In genomic region chr1:59947047-59947938, GRCh38 we compare ENCODE assay signal across 8 cellular contexts. TPM values are rescaled to one million over a fixed set of nuclear protein-coding genes. Genes with fewer than 3 reads are reported as not detected.
DNase-seq lines count a peak whose midpoint lies in the region; ATAC-seq and TF ChIP-seq lines count a peak whose summit lies in the region.

No MANE protein-coding gene starts in this region.

- H3K27me3 ChIP-seq in BE2C (no peaks in the 10 kb centered on the region), liver (ENCODE audit: control insufficient read depth in 4 of 4, insufficient read depth in 4 of 4, low read length in 3 of 4) (no peaks in the 10 kb centered on the region)

- H3K4me3 ChIP-seq in BE2C (ENCODE audit: low read depth, low read length), result no peak overlapping the region
- H3K4me3 ChIP-seq in liver (ENCODE audit: low read depth in 1 of 3, low read length in 3 of 3), result no peak overlapping the region

- no peaks in the 10 kb centered on the region for H3K4me1 ChIP-seq in BE2C
- peaks cover 0 to 5% (median 5%) of the 10 kb centered on the region in 4 donors for H3K4me1 ChIP-seq in liver (ENCODE audit: control insufficient read depth in 4 of 4, insufficient read depth in 4 of 4, low read length in 3 of 4)

- H3K27ac ChIP-seq in VCaP (peak overlapping the region; percentile 65; the same call in 1 of the 2 replicates), liver (ENCODE audit: low read depth in 1 of 2, low read length in 2 of 2) (no peak overlapping the region)

- TF ChIP-seq RAD21 in liver (IDR thresholded peaks at IDR 0.05), result peak; percentile 99

- TF ChIP-seq CTCF in BE2C (IDR thresholded peaks at IDR 0.05; ENCODE audit: low read depth, low read length) (peak; percentile 83), VCaP (conservative IDR thresholded peaks at IDR 0.05) (peak; percentile 93), liver (IDR thresholded peaks at IDR 0.05; ENCODE audit: low read depth, low read length, missing input control) (peak; percentile 93)

- H3K36me3 ChIP-seq in BE2C, result no peaks in the 10 kb centered on the region
- H3K36me3 ChIP-seq in liver (ENCODE audit: control insufficient read depth in 4 of 4, insufficient read depth in 3 of 4, low read depth in 1 of 4, low read length in 3 of 4), result no peaks in the 10 kb centered on the region

- no peak overlapping the region for H3K9ac ChIP-seq in liver (ENCODE audit: low read depth in 1 of 2, low read length in 2 of 2)

- H3K9me3 ChIP-seq in BE2C (no peaks in the 10 kb centered on the region), liver (ENCODE audit: control insufficient read depth in 4 of 4, low read length in 3 of 4) (no peaks in the 10 kb centered on the region)

- 2% methylated on average over 6 of the region's 6 CpGs for WGBS in liver

- DNase-seq in BE2C (peak; percentile 38), NCI-H2107 treated with DMSO at 0.1 percent for 48 hours (lab: John Stamatoyannopoulos, UW; ENCODE audit: unreplicated experiment) (peak; percentile 77), dedifferentiated amniotic fluid mesenchymal stem cell (ENCODE audit: extremely low spot score) (peak; percentile 72)
- peak; percentile 54 for DNase-seq in stimulated activated CD8-positive, alpha-beta memory T cell treated with anti-CD3 and anti-CD28 coated beads, Interleukin-4, amount 100 ng/mL, for 48 hours

- ATAC-seq in GM18858 (IDR thresholded peaks at IDR 0.05; ENCODE audit: unreplicated experiment) (peak; percentile 69), HG03025 (IDR thresholded peaks at IDR 0.05; ENCODE audit: low FRiP score, unreplicated experiment) (peak; percentile 89)

TF ChIP-seq in liver, 16 proteins besides CTCF, POLR2A, EP300 and RAD21:
- TF ChIP-seq HNF4A (conservative IDR thresholded peaks at IDR 0.05) (peak in 1 of 2 donors; percentile 11), NR2F2 (IDR thresholded peaks at IDR 0.05) (no peak)

RNA-seq across cellular contexts. Expression of gene CYP2J2, which starts 20.7 kb away (rescaled TPM):
- polyA plus RNA-seq in BE2C (2012; ENCODE audit: insufficient read depth, insufficient read length, low read depth), result not detected
- 10 to 100 TPM; 29.4 to 70.0 TPM for total RNA-seq in liver
- 10 to 100 TPM; 47.8 to 77.9 TPM for polyA plus RNA-seq in liver
